In the genomic region with DNA sequence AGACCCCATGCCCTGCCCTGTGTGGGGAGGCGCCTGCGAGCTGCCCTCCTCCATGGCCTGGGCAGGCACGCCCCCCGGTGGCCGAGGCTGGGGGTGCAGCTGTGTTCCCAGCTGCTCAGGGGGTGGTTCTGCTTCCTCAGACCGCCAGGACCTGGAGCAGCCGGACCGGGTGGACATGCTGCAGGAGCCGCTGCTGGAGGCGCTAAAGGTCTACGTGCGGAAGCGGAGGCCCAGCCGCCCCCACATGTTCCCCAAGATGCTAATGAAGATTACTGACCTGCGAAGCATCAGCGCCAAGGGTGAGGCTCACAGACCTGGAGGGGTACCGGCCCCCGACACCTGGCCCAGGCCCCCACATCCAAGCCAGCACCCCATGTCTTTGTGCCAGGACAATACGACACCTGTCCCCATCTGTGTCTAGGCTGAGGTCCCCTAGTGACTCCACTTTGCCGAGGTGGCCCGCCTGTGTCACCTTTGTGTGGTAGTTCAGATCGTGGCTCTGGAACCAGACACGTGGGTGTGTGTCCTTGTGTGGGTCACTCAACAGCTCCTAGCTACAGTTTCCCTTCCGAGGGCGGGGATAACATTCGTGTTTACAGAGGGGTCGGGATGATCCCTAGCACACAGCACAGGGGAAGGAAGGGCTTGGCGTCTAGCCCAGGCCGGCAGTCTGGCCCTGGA, we compare ENCODE assay signal across 1 cellular context.
TF ChIP-seq lines count a peak whose summit lies in the region.

No MANE protein-coding gene starts in this region.

TF ChIP-seq in HepG2, 621 proteins besides CTCF, POLR2A, EP300 and RAD21 (continued from another document and continues in another):
- TF ChIP-seq GTF3A (CRISPR knock-in tag; conservative IDR thresholded peaks at IDR 0.05), result no peak; the same call in 1 of the 2 replicates
- TF ChIP-seq CSRNP2 (CRISPR knock-in tag; conservative IDR thresholded peaks at IDR 0.05; ENCODE audit: low read depth), result no peak
- peak; percentile 45; the same call in 1 of the 2 replicates for TF ChIP-seq ETV5 (CRISPR knock-in tag; IDR thresholded peaks at IDR 0.05; ENCODE audit: borderline replicate concordance)
- TF ChIP-seq ZNF576 (CRISPR knock-in tag; IDR thresholded peaks at IDR 0.05), result no peak
- TF ChIP-seq RNF2 (conservative IDR thresholded peaks at IDR 0.05; ENCODE audit: low read depth), result no peak
- TF ChIP-seq, protein P1, sequence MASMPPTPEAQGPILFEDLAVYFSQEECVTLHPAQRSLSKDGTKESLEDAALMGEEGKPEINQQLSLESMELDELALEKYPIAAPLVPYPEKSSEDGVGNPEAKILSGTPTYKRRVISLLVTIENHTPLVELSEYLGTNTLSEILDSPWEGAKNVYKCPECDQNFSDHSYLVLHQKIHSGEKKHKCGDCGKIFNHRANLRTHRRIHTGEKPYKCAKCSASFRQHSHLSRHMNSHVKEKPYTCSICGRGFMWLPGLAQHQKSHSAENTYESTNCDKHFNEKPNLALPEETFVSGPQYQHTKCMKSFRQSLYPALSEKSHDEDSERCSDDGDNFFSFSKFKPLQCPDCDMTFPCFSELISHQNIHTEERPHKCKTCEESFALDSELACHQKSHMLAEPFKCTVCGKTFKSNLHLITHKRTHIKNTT (CRISPR knock-in tag; IDR thresholded peaks at IDR 0.05), result no peak
- TF ChIP-seq ZNF614 (CRISPR knock-in tag; IDR thresholded peaks at IDR 0.05; ENCODE audit: borderline replicate concordance), result peak; percentile 78; the same call in 1 of the 2 replicates
- peak; percentile 37; the same call in 1 of the 2 replicates for TF ChIP-seq SP5 (CRISPR knock-in tag; IDR thresholded peaks at IDR 0.05; ENCODE audit: borderline replicate concordance, low read depth)
- peak; percentile 16; the same call in 1 of the 2 replicates for TF ChIP-seq REPIN1 (CRISPR knock-in tag; IDR thresholded peaks at IDR 0.05; ENCODE audit: borderline replicate concordance, low read depth)
- TF ChIP-seq MZF1 (CRISPR knock-in tag; IDR thresholded peaks at IDR 0.05; ENCODE audit: borderline replicate concordance), result no peak
- TF ChIP-seq ZNF547 (CRISPR knock-in tag; IDR thresholded peaks at IDR 0.05), result peak; percentile 73
- TF ChIP-seq SKIL (CRISPR knock-in tag; IDR thresholded peaks at IDR 0.05; ENCODE audit: borderline replicate concordance), result no peak
- TF ChIP-seq ZEB1 (IDR thresholded peaks at IDR 0.05; ENCODE audit: insufficient replicate concordance, low read depth), result no peak
- TF ChIP-seq PHF5A (CRISPR knock-in tag; IDR thresholded peaks at IDR 0.05; ENCODE audit: low read depth, unreplicated experiment), result peak; percentile 48
- peak; percentile 83; the same call in 1 of the 2 replicates for TF ChIP-seq MEIS1 (CRISPR knock-in tag; IDR thresholded peaks at IDR 0.05; ENCODE audit: borderline replicate concordance)
- no peak for TF ChIP-seq STAT5B (CRISPR knock-in tag; IDR thresholded peaks at IDR 0.05)
- TF ChIP-seq GABPA (IDR thresholded peaks at IDR 0.05; ENCODE audit: low read depth, low read length), result no peak
- no peak for TF ChIP-seq GABPA (CRISPR knock-in tag; IDR thresholded peaks at IDR 0.05; ENCODE audit: low read depth)
- TF ChIP-seq TRIM22 (IDR thresholded peaks at IDR 0.05), result no peak
- no peak for TF ChIP-seq SRSF4 (IDR thresholded peaks at IDR 0.05; ENCODE audit: low read depth, low read length, poor library complexity, severe bottlenecking)
- TF ChIP-seq NCOA5 (CRISPR knock-in tag; IDR thresholded peaks at IDR 0.05), result no peak
- TF ChIP-seq TFDP1 (CRISPR knock-in tag; IDR thresholded peaks at IDR 0.05; ENCODE audit: borderline replicate concordance), result no peak
- TF ChIP-seq FOXA3 (CRISPR knock-in tag; IDR thresholded peaks at IDR 0.05), result 0 out of 2 replicates have a peak, but pooled peaks have one; percentile 28
- TF ChIP-seq HOXA9 (CRISPR knock-in tag; IDR thresholded peaks at IDR 0.05; ENCODE audit: borderline replicate concordance), result no peak
- TF ChIP-seq, protein P2, sequence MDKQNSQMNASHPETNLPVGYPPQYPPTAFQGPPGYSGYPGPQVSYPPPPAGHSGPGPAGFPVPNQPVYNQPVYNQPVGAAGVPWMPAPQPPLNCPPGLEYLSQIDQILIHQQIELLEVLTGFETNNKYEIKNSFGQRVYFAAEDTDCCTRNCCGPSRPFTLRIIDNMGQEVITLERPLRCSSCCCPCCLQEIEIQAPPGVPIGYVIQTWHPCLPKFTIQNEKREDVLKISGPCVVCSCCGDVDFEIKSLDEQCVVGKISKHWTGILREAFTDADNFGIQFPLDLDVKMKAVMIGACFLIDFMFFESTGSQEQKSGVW (CRISPR knock-in tag; IDR thresholded peaks at IDR 0.05; ENCODE audit: borderline replicate concordance), result no peak
- TF ChIP-seq SMAD3 (CRISPR knock-in tag; IDR thresholded peaks at IDR 0.05), result 0 out of 2 replicates have a peak, but pooled peaks have one; percentile 34
- no peak for TF ChIP-seq ZBTB1 (CRISPR knock-in tag; IDR thresholded peaks at IDR 0.05; ENCODE audit: borderline replicate concordance)
- TF ChIP-seq GPBP1L1 (CRISPR knock-in tag; IDR thresholded peaks at IDR 0.05), result no peak
- no peak for TF ChIP-seq CSRNP1 (CRISPR knock-in tag; IDR thresholded peaks at IDR 0.05)
- no peak; the same call in 1 of the 2 replicates for TF ChIP-seq ZSCAN21 (CRISPR knock-in tag; IDR thresholded peaks at IDR 0.05; ENCODE audit: borderline replicate concordance)
- TF ChIP-seq SNRNP70 (IDR thresholded peaks at IDR 0.05; ENCODE audit: low read depth, low read length), result no peak
- TF ChIP-seq ZNF513 (CRISPR knock-in tag; conservative IDR thresholded peaks at IDR 0.05), result 0 out of 2 replicates have a peak, but pooled peaks have one; percentile 31
- TF ChIP-seq MTA1 (CRISPR knock-in tag; IDR thresholded peaks at IDR 0.05; ENCODE audit: borderline replicate concordance), result peak; percentile 77; the same call in 1 of the 2 replicates
- TF ChIP-seq GABPB1 (CRISPR knock-in tag; IDR thresholded peaks at IDR 0.05), result peak; percentile 67; the same call in 1 of the 2 replicates
- TF ChIP-seq ZKSCAN8 (CRISPR knock-in tag; IDR thresholded peaks at IDR 0.05; ENCODE audit: borderline replicate concordance), result no peak
- no peak for TF ChIP-seq USF2 (IDR thresholded peaks at IDR 0.05; ENCODE audit: low read depth, low read length)
- no peak for TF ChIP-seq USF2 (CRISPR knock-in tag; IDR thresholded peaks at IDR 0.05; ENCODE audit: borderline replicate concordance)
